ENCODE assay signal across 14 cellular contexts in the genomic region with DNA sequence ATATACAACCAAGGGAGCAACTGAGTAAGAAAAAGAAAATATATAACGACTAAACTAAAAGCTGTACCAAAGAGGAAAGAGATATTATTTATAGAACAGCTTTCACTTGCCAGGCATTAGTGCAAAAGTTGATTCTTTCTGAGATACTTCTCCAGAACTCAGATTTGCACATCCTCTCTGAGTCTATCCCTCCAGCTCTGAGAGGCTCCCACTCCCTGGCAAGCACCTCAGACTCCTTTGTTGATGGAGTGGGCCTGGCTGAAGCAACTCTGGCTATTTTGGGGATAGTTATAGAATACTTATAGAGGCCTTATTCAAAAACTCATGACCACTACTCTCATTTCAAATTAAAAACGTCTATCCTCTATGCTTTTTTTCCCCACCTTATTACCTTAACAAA.
A peak's percentile ranks its signal among the peaks of the same experiment; 100 is the strongest.
DNase-seq lines count a peak whose midpoint lies in the region; ATAC-seq and TF ChIP-seq lines count a peak whose summit lies in the region.
"Had no signal": no experiment of that assay in that cellular context is flagged by ENCODE, and none has a peak within 500 bp of the region (broad histone marks: within the 10 kb centered on the region; RNA-seq: fewer than 3 reads in every experiment).

No MANE protein-coding gene starts in this region.

- H3F3A ChIP-seq in SK-N-SH (replicated peaks; ENCODE audit: insufficient read depth) = peaks cover 26% of the 10 kb centered on the region

- no peak overlapping the region for H3K4me3 ChIP-seq in AG04450 (ENCODE audit: low read depth, low read length)
- no peak overlapping the region for H3K4me3 ChIP-seq in SK-N-SH (ENCODE audit: low read depth in 2 of 2, low read length in 1 of 2)
- H3K4me3 ChIP-seq in left ventricle myocardium inferior = no peak overlapping the region
- H3K4me3 ChIP-seq in Peyer's patch = no peak overlapping the region

- DNase-seq in AG04450 (ENCODE audit: low read depth, low spot score) (no peak), SK-N-SH (no peak), left ventricle myocardium inferior (no peak), sciatic nerve (ENCODE audit: low spot score) (no peak), Peyer's patch (no peak), amygdala (lab: John Stamatoyannopoulos, UW) (no peak)
- no peak for DNase-seq in activated CD4-positive, CD25-positive, alpha-beta regulatory T cell (lab: John Stamatoyannopoulos, UW)
- DNase-seq: activated CD4-positive, alpha-beta T cell treated with anti-CD3 and anti-CD28 coated beads for 48 hours; hypothalamus; NCI-H2081 treated with DMSO at 0.1 percent for 48 hours; NCI-H748 treated with DMSO at 0.1 percent for 48 hours; RPMI8226; stimulated activated CD4-positive, alpha-beta T cell treated with anti-CD3 and anti-CD28 coated beads, Interleukin-15, amount 100 ng/mL, for 24 hours had no signal

- H4K20me1 ChIP-seq in SK-N-SH (ENCODE audit: insufficient read depth) = no peaks in the 10 kb centered on the region

- WGBS in SK-N-SH (ENCODE audit: low lambda C conversion rate) = 48% methylated on average over 2 of the region's 2 CpGs

- TF ChIP-seq POLR2A in Peyer's patch (IDR thresholded peaks at IDR 0.05) = no peak

- peak overlapping the region; percentile 53 for H3K27ac ChIP-seq in AG04450 (ENCODE audit: low read depth, low read length)
- H3K27ac ChIP-seq in SK-N-SH (ENCODE audit: low read depth in 2 of 2, low read length in 1 of 2) = peak overlapping the region; percentile 88
- H3K27ac ChIP-seq in left ventricle myocardium inferior (replicated peaks) = peak overlapping the region; percentile 54
- peak overlapping the region in 2 of 4 donors; percentile 46 to 65 for H3K27ac ChIP-seq in Peyer's patch

- intact Hi-C loops in left ventricle myocardium inferior (cut with micrococcal nuclease) (no loop called here), sciatic nerve (cut with DNase I) (no loop called here)

- POLR2A ChIA-PET in AG04450 (lab: Yijun Ruan, JAX) = interaction anchor here (0.6 to 2.4 kb wide), 11 partner anchors 10 to 668 kb away, joined by 3 to 18 read pairs (median 6); a partner anchor contains a TSS
- POLR2A ChIA-PET in SK-N-SH (lab: Yijun Ruan, JAX) = no interaction called here

- H3K27me3 ChIP-seq in AG04450 (ENCODE audit: control insufficient read depth, insufficient read depth, low read length) (no peaks in the 10 kb centered on the region), SK-N-SH (ENCODE audit: insufficient read depth) (no peaks in the 10 kb centered on the region), left ventricle myocardium inferior (ENCODE audit: low read depth) (no peaks in the 10 kb centered on the region), Peyer's patch (no peaks in the 10 kb centered on the region)

- ATAC-seq in sciatic nerve (peak; percentile 51), HG02588 (IDR thresholded peaks at IDR 0.05; ENCODE audit: unreplicated experiment) (no peak)

- H3K4me1 ChIP-seq in SK-N-SH (ENCODE audit: control insufficient read depth in 1 of 2, insufficient read depth in 2 of 2, low read depth in 1 of 2, low read length in 1 of 2) (peaks cover 6 to 39% of the 10 kb centered on the region in 2 experiments), left ventricle myocardium inferior (peaks cover 41% of the 10 kb centered on the region), Peyer's patch (no peaks in the 10 kb centered on the region)

- TF ChIP-seq EP300 in SK-N-SH (IDR thresholded peaks at IDR 0.05; ENCODE audit: borderline replicate concordance in 1 of 2, low read depth in 1 of 2, low read length in 1 of 2) = no peak

- H2AFZ ChIP-seq in SK-N-SH (ENCODE audit: low read depth) = peak overlapping the region; percentile 60; the same call in 1 of the 2 replicates

- H3K9me3 ChIP-seq in AG04450 (ENCODE audit: control insufficient read depth, insufficient read depth, low read length) = no peaks in the 10 kb centered on the region
- no peaks in the 10 kb centered on the region for H3K9me3 ChIP-seq in SK-N-SH
- H3K9me3 ChIP-seq in left ventricle myocardium inferior (replicated peaks) = no peaks in the 10 kb centered on the region
- no peaks in the 10 kb centered on the region for H3K9me3 ChIP-seq in Peyer's patch

- peak overlapping the region; percentile 25; the same call in 1 of the 2 replicates for H3K9ac ChIP-seq in SK-N-SH

- TF ChIP-seq RAD21 in SK-N-SH (IDR thresholded peaks at IDR 0.05; ENCODE audit: low read length) = no peak

- no peaks in the 10 kb centered on the region for H3K9me2 ChIP-seq in SK-N-SH

- H3K4me2 ChIP-seq in SK-N-SH = peak overlapping the region; percentile 59

- CTCF ChIA-PET in AG04450 (lab: Charles Lee) = interaction anchor here (0.6 to 0.8 kb wide), 3 partner anchors 50 to 842 kb away, joined by 3 to 8 read pairs (median 4); no protein-coding TSS in a partner anchor
- CTCF ChIA-PET in SK-N-SH (lab: Yijun Ruan, JAX) = interaction anchor here (0.8 kb wide), 1 partner anchor 37 kb away, joined by 3 read pairs; no protein-coding TSS in a partner anchor

- TF ChIP-seq CTCF in AG04450 (IDR thresholded peaks at IDR 0.05; ENCODE audit: low read depth, low read length) (no peak), SK-N-SH (IDR thresholded peaks at IDR 0.05) (no peak), left ventricle myocardium inferior (IDR thresholded peaks at IDR 0.05; ENCODE audit: borderline replicate concordance) (no peak), Peyer's patch (IDR thresholded peaks at IDR 0.05) (no peak)

- H3K36me3 ChIP-seq in SK-N-SH (replicated peaks in 1 of 2; ENCODE audit: control insufficient read depth in 1 of 2, insufficient read depth in 2 of 2, low read length in 1 of 2) = no peaks in the 10 kb centered on the region
- no peaks in the 10 kb centered on the region for H3K36me3 ChIP-seq in left ventricle myocardium inferior
- H3K36me3 ChIP-seq in Peyer's patch = no peaks in the 10 kb centered on the region

- no peaks in the 10 kb centered on the region for H3K79me2 ChIP-seq in SK-N-SH (ENCODE audit: insufficient read depth)

TF ChIP-seq in SK-N-SH, 30 proteins besides CTCF, POLR2A, EP300 and RAD21:
- no peak for TF ChIP-seq MXI1 (IDR thresholded peaks at IDR 0.05; ENCODE audit: low read depth, low read length)
- TF ChIP-seq SMC3 (IDR thresholded peaks at IDR 0.05; ENCODE audit: low read depth, low read length) = no peak
- TF ChIP-seq, protein P1, sequence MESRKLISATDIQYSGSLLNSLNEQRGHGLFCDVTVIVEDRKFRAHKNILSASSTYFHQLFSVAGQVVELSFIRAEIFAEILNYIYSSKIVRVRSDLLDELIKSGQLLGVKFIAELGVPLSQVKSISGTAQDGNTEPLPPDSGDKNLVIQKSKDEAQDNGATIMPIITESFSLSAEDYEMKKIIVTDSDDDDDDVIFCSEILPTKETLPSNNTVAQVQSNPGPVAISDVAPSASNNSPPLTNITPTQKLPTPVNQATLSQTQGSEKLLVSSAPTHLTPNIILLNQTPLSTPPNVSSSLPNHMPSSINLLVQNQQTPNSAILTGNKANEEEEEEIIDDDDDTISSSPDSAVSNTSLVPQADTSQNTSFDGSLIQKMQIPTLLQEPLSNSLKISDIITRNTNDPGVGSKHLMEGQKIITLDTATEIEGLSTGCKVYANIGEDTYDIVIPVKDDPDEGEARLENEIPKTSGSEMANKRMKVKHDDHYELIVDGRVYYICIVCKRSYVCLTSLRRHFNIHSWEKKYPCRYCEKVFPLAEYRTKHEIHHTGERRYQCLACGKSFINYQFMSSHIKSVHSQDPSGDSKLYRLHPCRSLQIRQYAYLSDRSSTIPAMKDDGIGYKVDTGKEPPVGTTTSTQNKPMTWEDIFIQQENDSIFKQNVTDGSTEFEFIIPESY (IDR thresholded peaks at IDR 0.05; ENCODE audit: borderline replicate concordance, low read depth) = no peak
- TF ChIP-seq, protein P2, sequence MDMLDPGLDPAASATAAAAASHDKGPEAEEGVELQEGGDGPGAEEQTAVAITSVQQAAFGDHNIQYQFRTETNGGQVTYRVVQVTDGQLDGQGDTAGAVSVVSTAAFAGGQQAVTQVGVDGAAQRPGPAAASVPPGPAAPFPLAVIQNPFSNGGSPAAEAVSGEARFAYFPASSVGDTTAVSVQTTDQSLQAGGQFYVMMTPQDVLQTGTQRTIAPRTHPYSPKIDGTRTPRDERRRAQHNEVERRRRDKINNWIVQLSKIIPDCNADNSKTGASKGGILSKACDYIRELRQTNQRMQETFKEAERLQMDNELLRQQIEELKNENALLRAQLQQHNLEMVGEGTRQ (IDR thresholded peaks at IDR 0.05; ENCODE audit: borderline replicate concordance, low read depth, low read length) = no peak
- TF ChIP-seq EZH2phosphoT487 (IDR thresholded peaks at IDR 0.05; ENCODE audit: borderline replicate concordance, low read depth) = no peak
- TF ChIP-seq, protein P3, sequence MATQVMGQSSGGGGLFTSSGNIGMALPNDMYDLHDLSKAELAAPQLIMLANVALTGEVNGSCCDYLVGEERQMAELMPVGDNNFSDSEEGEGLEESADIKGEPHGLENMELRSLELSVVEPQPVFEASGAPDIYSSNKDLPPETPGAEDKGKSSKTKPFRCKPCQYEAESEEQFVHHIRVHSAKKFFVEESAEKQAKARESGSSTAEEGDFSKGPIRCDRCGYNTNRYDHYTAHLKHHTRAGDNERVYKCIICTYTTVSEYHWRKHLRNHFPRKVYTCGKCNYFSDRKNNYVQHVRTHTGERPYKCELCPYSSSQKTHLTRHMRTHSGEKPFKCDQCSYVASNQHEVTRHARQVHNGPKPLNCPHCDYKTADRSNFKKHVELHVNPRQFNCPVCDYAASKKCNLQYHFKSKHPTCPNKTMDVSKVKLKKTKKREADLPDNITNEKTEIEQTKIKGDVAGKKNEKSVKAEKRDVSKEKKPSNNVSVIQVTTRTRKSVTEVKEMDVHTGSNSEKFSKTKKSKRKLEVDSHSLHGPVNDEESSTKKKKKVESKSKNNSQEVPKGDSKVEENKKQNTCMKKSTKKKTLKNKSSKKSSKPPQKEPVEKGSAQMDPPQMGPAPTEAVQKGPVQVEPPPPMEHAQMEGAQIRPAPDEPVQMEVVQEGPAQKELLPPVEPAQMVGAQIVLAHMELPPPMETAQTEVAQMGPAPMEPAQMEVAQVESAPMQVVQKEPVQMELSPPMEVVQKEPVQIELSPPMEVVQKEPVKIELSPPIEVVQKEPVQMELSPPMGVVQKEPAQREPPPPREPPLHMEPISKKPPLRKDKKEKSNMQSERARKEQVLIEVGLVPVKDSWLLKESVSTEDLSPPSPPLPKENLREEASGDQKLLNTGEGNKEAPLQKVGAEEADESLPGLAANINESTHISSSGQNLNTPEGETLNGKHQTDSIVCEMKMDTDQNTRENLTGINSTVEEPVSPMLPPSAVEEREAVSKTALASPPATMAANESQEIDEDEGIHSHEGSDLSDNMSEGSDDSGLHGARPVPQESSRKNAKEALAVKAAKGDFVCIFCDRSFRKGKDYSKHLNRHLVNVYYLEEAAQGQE (IDR thresholded peaks at IDR 0.05; ENCODE audit: low read depth, low read length) = no peak
- TF ChIP-seq MEF2A (IDR thresholded peaks at IDR 0.05; ENCODE audit: borderline replicate concordance, low read depth) = no peak
- TF ChIP-seq FOXJ3 (CRISPR knock-in tag; IDR thresholded peaks at IDR 0.05) = no peak
- TF ChIP-seq FOXM1 (IDR thresholded peaks at IDR 0.05; ENCODE audit: low read depth) = no peak
